ENCODE assay signal across 9 cellular contexts in genomic region chr11:118939948-118940598, GRCh38. TPM values are rescaled to one million over a fixed set of nuclear protein-coding genes. Genes with fewer than 3 reads are reported as not detected.
DNase-seq lines count a peak whose midpoint lies in the region; ATAC-seq and TF ChIP-seq lines count a peak whose summit lies in the region.
"Had no signal": no experiment of that assay in that cellular context is flagged by ENCODE, and none has a peak within 500 bp of the region (broad histone marks: within the 10 kb centered on the region; RNA-seq: fewer than 3 reads in every experiment).

No MANE protein-coding gene starts in this region.

- intact Hi-C loops in ovary (cut with DNase I): loop anchor here in 1 of 4 donors (5.0 kb wide), 1 partner anchor 38 kb away; no protein-coding TSS in a partner anchor

- H3K23ac ChIP-seq in mesenchymal stem cell (ENCODE audit: low read length in 2 of 2): no peak overlapping the region

- H3K4ac ChIP-seq in mesenchymal stem cell (ENCODE audit: low read depth in 1 of 2, low read length in 2 of 2): peak overlapping the region; percentile 22 to 91

- H2BK120ac ChIP-seq in mesenchymal stem cell (ENCODE audit: low read depth, low read length): peak overlapping the region; percentile 21

- H4K91ac ChIP-seq in mesenchymal stem cell (ENCODE audit: low read length): peak overlapping the region; percentile 97

- TF ChIP-seq EP300 in ovary (IDR thresholded peaks at IDR 0.05): no peak

- H3K9me3 ChIP-seq in CD4-positive, CD25-positive, alpha-beta regulatory T cell (ENCODE audit: control insufficient read depth in 2 of 2, low read length in 2 of 2): no peaks in the 10 kb centered on the region
- H3K9me3 ChIP-seq in mesenchymal stem cell (ENCODE audit: control insufficient read depth, low read length) (no peaks in the 10 kb centered on the region), ovary (no peaks in the 10 kb centered on the region)

- H3K79me1 ChIP-seq in mesenchymal stem cell (replicated peaks; ENCODE audit: low read length, poor library complexity, severe bottlenecking): no peaks in the 10 kb centered on the region

- 52% methylated on average over 13 of the region's 14 CpGs for WGBS in mesenchymal stem cell
- WGBS in ovary, 3 donors: 49 to 62% (median 53%) methylated on average over 14 of the region's 14 CpGs

- H3K4me1 Mint-ChIP-seq in CD4-positive, CD25-positive, alpha-beta regulatory T cell: peaks cover 0 to 46% (median 11%) of the 10 kb centered on the region in 4 donors

- no peaks in the 10 kb centered on the region for H3K36me3 Mint-ChIP-seq in CD4-positive, CD25-positive, alpha-beta regulatory T cell

- H2BK12ac ChIP-seq in mesenchymal stem cell (ENCODE audit: low read length in 2 of 2): peak overlapping the region; percentile 8 to 99

- no peaks in the 10 kb centered on the region for H3K9me3 Mint-ChIP-seq in CD4-positive, CD25-positive, alpha-beta regulatory T cell

- TF ChIP-seq POLR2A in ovary (IDR thresholded peaks at IDR 0.05): no peak

- H3K4me1 ChIP-seq in CD4-positive, CD25-positive, alpha-beta regulatory T cell (ENCODE audit: control insufficient read depth, insufficient read depth, low read length, poor library complexity, severe bottlenecking): peaks cover 17% of the 10 kb centered on the region
- H3K4me1 ChIP-seq in mesenchymal stem cell (ENCODE audit: control insufficient read depth, insufficient read depth, low read depth, low read length) (peaks cover 15% of the 10 kb centered on the region), ovary (ENCODE audit: insufficient read depth) (no peaks in the 10 kb centered on the region)

- peak in 2 of 3 donors; percentile 49 to 82 for DNase-seq in CD4-positive, CD25-positive, alpha-beta regulatory T cell
- DNase-seq in MV-4-11 (lab: John Stamatoyannopoulos, UW) (peak; percentile 44), mesenchymal stem cell (peak; percentile 33), ovary (no peak)
- DNase-seq in activated naive CD4-positive, alpha-beta T cell treated with Interleukin-2 at 50 U/mL for 16 hours: peak; percentile 59
- DNase-seq: kidney glomerular epithelial cell had no signal

- no peak overlapping the region for H3K4me2 ChIP-seq in mesenchymal stem cell (ENCODE audit: low read length, poor library complexity, severe bottlenecking)

- H3K36me3 ChIP-seq in CD4-positive, CD25-positive, alpha-beta regulatory T cell (ENCODE audit: control insufficient read depth, insufficient read depth, low read length): no peaks in the 10 kb centered on the region
- H3K36me3 ChIP-seq in mesenchymal stem cell (ENCODE audit: control insufficient read depth in 1 of 2, insufficient read depth in 2 of 2, low read depth in 1 of 2, low read length in 2 of 2): no peaks in the 10 kb centered on the region
- H3K36me3 ChIP-seq in ovary: no peaks in the 10 kb centered on the region

- peak overlapping the region; percentile 99 for H4K8ac ChIP-seq in mesenchymal stem cell (ENCODE audit: low read length)

- H2BK15ac ChIP-seq in mesenchymal stem cell (ENCODE audit: low read depth, poor library complexity, severe bottlenecking): no peak overlapping the region

- peak overlapping the region; percentile 14 for H3K27ac ChIP-seq in CD4-positive, CD25-positive, alpha-beta regulatory T cell (ENCODE audit: insufficient read depth, low read length, poor library complexity, severe bottlenecking)
- H3K27ac ChIP-seq in mesenchymal stem cell (ENCODE audit: low read length, poor library complexity, severe bottlenecking) (no peak overlapping the region), ovary (no peak overlapping the region)

- no peak overlapping the region for H2AK5ac ChIP-seq in mesenchymal stem cell (ENCODE audit: low read length, severe bottlenecking)

- TF ChIP-seq CTCF in ovary (IDR thresholded peaks at IDR 0.05): no peak

- H3K4me3 ChIP-seq in CD4-positive, CD25-positive, alpha-beta regulatory T cell (ENCODE audit: low read depth, low read length): peak overlapping the region; percentile 13
- no peak overlapping the region for H3K4me3 ChIP-seq in mesenchymal stem cell (ENCODE audit: insufficient read depth in 1 of 2, low read depth in 1 of 2, low read length in 2 of 2)
- no peak overlapping the region for H3K4me3 ChIP-seq in ovary

- peak overlapping the region; percentile 30 for H2AFZ ChIP-seq in mesenchymal stem cell (ENCODE audit: low read depth, low read length)

- no peak overlapping the region for H3K9ac ChIP-seq in mesenchymal stem cell (ENCODE audit: low read length)

- H3K27me3 ChIP-seq in CD4-positive, CD25-positive, alpha-beta regulatory T cell (ENCODE audit: control insufficient read depth, insufficient read depth, low read length): no peaks in the 10 kb centered on the region
- peaks cover under 1 to 49% of the 10 kb centered on the region in 2 experiments for H3K27me3 ChIP-seq in mesenchymal stem cell (ENCODE audit: control insufficient read depth in 1 of 2, insufficient read depth in 1 of 2, low read length in 2 of 2)
- no peaks in the 10 kb centered on the region for H3K27me3 ChIP-seq in ovary

- peak overlapping the region; percentile 62 to 98 for H3K18ac ChIP-seq in mesenchymal stem cell (ENCODE audit: low read depth in 1 of 2, low read length in 2 of 2)

- peaks cover 4% of the 10 kb centered on the region for H3K27me3 Mint-ChIP-seq in CD4-positive, CD25-positive, alpha-beta regulatory T cell

- ATAC-seq in CD4-positive, CD25-positive, alpha-beta regulatory T cell (ENCODE audit: low read depth in 2 of 2): peak; percentile 83 to 90
- ATAC-seq in HG03442 (IDR thresholded peaks at IDR 0.05; ENCODE audit: unreplicated experiment): no peak
- no peak for ATAC-seq in GM19035 (IDR thresholded peaks at IDR 0.05; ENCODE audit: unreplicated experiment)
- no peak for ATAC-seq in GM18873 (IDR thresholded peaks at IDR 0.05; ENCODE audit: low FRiP score, unreplicated experiment)

- no peak overlapping the region for H2BK5ac ChIP-seq in mesenchymal stem cell (ENCODE audit: low read depth, low read length, poor library complexity, severe bottlenecking)

- H3K27ac Mint-ChIP-seq in CD4-positive, CD25-positive, alpha-beta regulatory T cell: peak overlapping the region; percentile 32 to 60 (median 59)

- H3K4me3 Mint-ChIP-seq in CD4-positive, CD25-positive, alpha-beta regulatory T cell: peak overlapping the region in 3 of 4 donors; percentile 48 to 62 (median 51)

- H3K14ac ChIP-seq in mesenchymal stem cell (ENCODE audit: low read length in 2 of 2): peak overlapping the region in 1 of 2 experiments; percentile 45

RNA-seq across cellular contexts. Expression of gene BCL9L, which starts 14.3 kb away (rescaled TPM):
- total RNA-seq in CD4-positive, CD25-positive, alpha-beta regulatory T cell: 229 TPM
- 1 to 10 TPM; 2.1 to 4.1 (median 3.1) TPM for polyA plus RNA-seq in CD4-positive, CD25-positive, alpha-beta regulatory T cell
- 121 TPM for polyA plus RNA-seq in mesenchymal stem cell (2013, experiment 1 of 2)
- polyA plus RNA-seq in mesenchymal stem cell (2013, experiment 2 of 2): 115 TPM
- 100 to 1,000 TPM in 1 of 7 donors, 10 to 100 TPM in 6; 12.9 to 145 (median 79.9) TPM for total RNA-seq in ovary
- 10 to 100 TPM in 1 of 2 donors, 1 to 10 TPM in 1; 5.5 to 31.2 TPM for polyA plus RNA-seq in ovary

RNA-seq across cellular contexts. Expression of gene UPK2, which starts 16.0 kb away (rescaled TPM):
- total RNA-seq in CD4-positive, CD25-positive, alpha-beta regulatory T cell: not detected
- under 1 TPM; 0.19 to 0.42 (median 0.23) TPM for polyA plus RNA-seq in CD4-positive, CD25-positive, alpha-beta regulatory T cell
- 0.04 TPM for polyA plus RNA-seq in mesenchymal stem cell (2013, experiment 1 of 2)
- polyA plus RNA-seq in mesenchymal stem cell (2013, experiment 2 of 2): not detected
- total RNA-seq in ovary: not detected
- under 1 TPM in 1 of 2 donors, not detected in 1; 0.13 TPM for polyA plus RNA-seq in ovary

RNA-seq across cellular contexts. Expression of gene FOXR1, which starts 31.5 kb away (rescaled TPM):
- total RNA-seq in CD4-positive, CD25-positive, alpha-beta regulatory T cell: not detected
- polyA plus RNA-seq in CD4-positive, CD25-positive, alpha-beta regulatory T cell: not detected
- not detected for polyA plus RNA-seq in mesenchymal stem cell (2013, experiment 1 of 2)
- polyA plus RNA-seq in mesenchymal stem cell (2013, experiment 2 of 2): not detected
- total RNA-seq in ovary: not detected
- 1 to 10 TPM in 1 of 2 donors, not detected in 1; 1.7 TPM for polyA plus RNA-seq in ovary

RNA-seq across cellular contexts. Expression of gene CXCR5, which starts 56.4 kb away (rescaled TPM):
- 4.8 TPM for total RNA-seq in CD4-positive, CD25-positive, alpha-beta regulatory T cell
- polyA plus RNA-seq in CD4-positive, CD25-positive, alpha-beta regulatory T cell: 10 to 100 TPM in 1 of 4 donors, 1 to 10 TPM in 3; 3.3 to 10.7 (median 6.0) TPM
- polyA plus RNA-seq in mesenchymal stem cell (2013, experiment 1 of 2): 0.01 TPM
- 0.01 TPM for polyA plus RNA-seq in mesenchymal stem cell (2013, experiment 2 of 2)
- under 1 TPM in 1 of 7 donors, not detected in 6; 0.05 TPM for total RNA-seq in ovary
- under 1 TPM in 1 of 2 donors, not detected in 1; 0.17 TPM for polyA plus RNA-seq in ovary

RNA-seq across cellular contexts. Expression of gene CENATAC, which starts 57.9 kb away (rescaled TPM):
- 116 TPM for total RNA-seq in CD4-positive, CD25-positive, alpha-beta regulatory T cell
- polyA plus RNA-seq in CD4-positive, CD25-positive, alpha-beta regulatory T cell: 10 to 100 TPM in 3 of 4 donors, 1 to 10 TPM in 1; 10.0 to 14.4 (median 11.9) TPM
- 11.0 TPM for polyA plus RNA-seq in mesenchymal stem cell (2013, experiment 1 of 2)
- 10.0 TPM for polyA plus RNA-seq in mesenchymal stem cell (2013, experiment 2 of 2)
- total RNA-seq in ovary: 10 to 100 TPM; 23.4 to 51.0 (median 27.8) TPM
- 10 to 100 TPM; 19.9 to 21.6 TPM for polyA plus RNA-seq in ovary

Comparison
In these comparisons a context has a peak if more than half of its experiments do, and no peak if none do; other contexts are left out.
1. ATAC-seq: peak in CD4-positive, CD25-positive, alpha-beta regulatory T cell (2 of 2); none in HG03442 (single experiment), GM19035 (single experiment) and GM18873 (single experiment).
2. DNase-seq: peak in CD4-positive, CD25-positive, alpha-beta regulatory T cell (2 of 3), MV-4-11 (single experiment), activated naive CD4-positive, alpha-beta T cell treated with Interleukin-2 at 50 U/mL for 16 hours (single experiment) and mesenchymal stem cell (single experiment); none in ovary (0 of 5).